In genomic region chr2:241636182-241636982, GRCh38 we compare ENCODE assay signal across 8 cellular contexts. TPM values are rescaled to one million over a fixed set of nuclear protein-coding genes. Genes with fewer than 3 reads are reported as not detected.
DNase-seq lines count a peak whose midpoint lies in the region; ATAC-seq, FAIRE-seq and TF ChIP-seq lines count a peak whose summit lies in the region.

No MANE protein-coding gene starts in this region.

- TF ChIP-seq EP300 in SK-N-SH (IDR thresholded peaks at IDR 0.05; ENCODE audit: borderline replicate concordance in 1 of 2, low read depth in 1 of 2, low read length in 1 of 2): no peak

- H3K27ac ChIP-seq in C4-2B (peak overlapping the region; percentile 99), SK-N-SH (ENCODE audit: low read depth in 2 of 2, low read length in 1 of 2) (peak overlapping the region; percentile 50 to 99; a peak in 3 of 4 replicates)

- peak; percentile 30 for ATAC-seq in HG03175 (IDR thresholded peaks at IDR 0.05; ENCODE audit: unreplicated experiment)

- H3K4me3 ChIP-seq in SK-N-SH (ENCODE audit: low read depth in 2 of 2, low read length in 1 of 2): peak overlapping the region; percentile 92 to 96
- H3K4me3 ChIP-seq in bronchial epithelial cell (ENCODE audit: low read depth, low read length): peak overlapping the region; percentile 90

- H3K36me3 ChIP-seq in SK-N-SH (replicated peaks in 1 of 2; ENCODE audit: control insufficient read depth in 1 of 2, insufficient read depth in 2 of 2, low read length in 1 of 2) (peaks cover 17 to 30% of the 10 kb centered on the region in 2 experiments), bronchial epithelial cell (ENCODE audit: control insufficient read depth, insufficient read depth, low read length) (peaks cover 17% of the 10 kb centered on the region)

- WGBS in SK-N-SH (ENCODE audit: low lambda C conversion rate): 1% methylated on average over 34 of the region's 95 CpGs

- H3K27me3 ChIP-seq in SK-N-SH (ENCODE audit: insufficient read depth) (no peaks in the 10 kb centered on the region), bronchial epithelial cell (ENCODE audit: control insufficient read depth, insufficient read depth, low read length) (no peaks in the 10 kb centered on the region)

- peaks cover 3 to 22% of the 10 kb centered on the region in 2 experiments for H3K4me1 ChIP-seq in SK-N-SH (ENCODE audit: control insufficient read depth in 1 of 2, insufficient read depth in 2 of 2, low read depth in 1 of 2, low read length in 1 of 2)

- no peak for TF ChIP-seq RAD21 in SK-N-SH (IDR thresholded peaks at IDR 0.05; ENCODE audit: low read length)

- H3K79me2 ChIP-seq in SK-N-SH (ENCODE audit: insufficient read depth): peaks cover 90% of the 10 kb centered on the region

- FAIRE-seq in GM19239 (lab: Jason Lieb, UNC) (peak; percentile 64), bronchial epithelial cell (lab: Jason Lieb, UNC) (no peak)

- H3F3A ChIP-seq in SK-N-SH (replicated peaks; ENCODE audit: insufficient read depth): peaks cover 4% of the 10 kb centered on the region

- peak overlapping the region; percentile 98 for H3K4me2 ChIP-seq in SK-N-SH

- DNase-seq in GM19239 (ENCODE audit: insufficient read length, low spot score): peak; percentile 58
- peak; percentile 79 for DNase-seq in SK-N-SH
- no peak for DNase-seq in bronchial epithelial cell (ENCODE audit: low read depth)
- DNase-seq in left kidney (ENCODE audit: low read depth, low spot score): peak; percentile 62
- DNase-seq in stimulated activated CD8-positive, alpha-beta memory T cell treated with anti-CD3 and anti-CD28 coated beads, Interleukin-15, amount 100 ng/mL, for 48 hours (ENCODE audit: low read depth in 2 of 2): peak; percentile 25 to 27
- no peak for DNase-seq in SHP77 treated with DMSO at 0.1 percent for 48 hours (lab: John Stamatoyannopoulos, UW)

- H3K9me3 ChIP-seq in SK-N-SH: no peaks in the 10 kb centered on the region

- CTCF ChIA-PET in SK-N-SH (lab: Yijun Ruan, JAX): interaction anchor here (0.6 to 1.0 kb wide), 3 partner anchors 22 to 1149 kb away, joined by 3 read pairs; no protein-coding TSS in a partner anchor

- peak overlapping the region; percentile 22; the same call in 1 of the 2 replicates for H2AFZ ChIP-seq in SK-N-SH (ENCODE audit: low read depth)

- no peak for TF ChIP-seq CTCF in C4-2B (conservative IDR thresholded peaks at IDR 0.05)
- no peak for TF ChIP-seq CTCF in SK-N-SH (IDR thresholded peaks at IDR 0.05)
- TF ChIP-seq CTCF in bronchial epithelial cell (IDR thresholded peaks at IDR 0.05; ENCODE audit: insufficient read depth, low read length, severe bottlenecking): no peak

- POLR2A ChIA-PET in SK-N-SH (lab: Yijun Ruan, JAX): interaction anchor here (2.1 kb wide), 1 partner anchor 132 kb away, joined by 4 read pairs; no protein-coding TSS in a partner anchor

- peak overlapping the region; percentile 78; the same call in 1 of the 2 replicates for H3K9ac ChIP-seq in SK-N-SH

- H4K20me1 ChIP-seq in SK-N-SH (ENCODE audit: insufficient read depth): peaks cover 50% of the 10 kb centered on the region

- no peaks in the 10 kb centered on the region for H3K9me2 ChIP-seq in SK-N-SH

TF ChIP-seq in SK-N-SH, 30 proteins besides CTCF, POLR2A, EP300 and RAD21:
- peak; percentile 11; the same call in 1 of the 2 replicates for TF ChIP-seq SIN3A (IDR thresholded peaks at IDR 0.05; ENCODE audit: borderline replicate concordance, low read depth, low read length)
- no peak for TF ChIP-seq RXRA (IDR thresholded peaks at IDR 0.05; ENCODE audit: borderline replicate concordance, low read depth)
- TF ChIP-seq, protein P1, sequence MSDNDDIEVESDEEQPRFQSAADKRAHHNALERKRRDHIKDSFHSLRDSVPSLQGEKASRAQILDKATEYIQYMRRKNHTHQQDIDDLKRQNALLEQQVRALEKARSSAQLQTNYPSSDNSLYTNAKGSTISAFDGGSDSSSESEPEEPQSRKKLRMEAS (IDR thresholded peaks at IDR 0.05; ENCODE audit: low read depth): 0 out of 2 replicates have a peak, but pooled peaks have one; percentile 10
- peak; percentile 86 for TF ChIP-seq MXI1 (IDR thresholded peaks at IDR 0.05; ENCODE audit: low read depth, low read length)

RNA-seq across cellular contexts. Expression of gene THAP4, which starts 0.6 kb away (rescaled TPM):
- polyA plus RNA-seq in SK-N-SH (2012; rRNA removed): 46.0 and 64.7 TPM in 2 replicates
- polyA plus RNA-seq in SK-N-SH (2012; cell fraction: cytosol; rRNA removed): 30.7 and 40.1 TPM in 2 replicates
- 30.4 and 43.6 TPM in 2 replicates for polyA plus RNA-seq in SK-N-SH (2012; cell fraction: nucleus; rRNA removed)
- total RNA-seq in bronchial epithelial cell: 50.2 and 54.8 TPM in 2 replicates

RNA-seq across cellular contexts. Expression of gene ATG4B, which starts 1.1 kb away (rescaled TPM):
- polyA plus RNA-seq in SK-N-SH (2012; rRNA removed): 105 and 107 TPM in 2 replicates
- polyA plus RNA-seq in SK-N-SH (2012; cell fraction: cytosol; rRNA removed): 53.2 and 85.0 TPM in 2 replicates
- polyA plus RNA-seq in SK-N-SH (2012; cell fraction: nucleus; rRNA removed): 323 and 358 TPM in 2 replicates
- 51.3 and 66.6 TPM in 2 replicates for total RNA-seq in bronchial epithelial cell

RNA-seq across cellular contexts. Expression of gene DTYMK, which starts 50.2 kb away (rescaled TPM):
- polyA plus RNA-seq in SK-N-SH (2012; rRNA removed): 36.3 and 51.1 TPM in 2 replicates
- 32.5 and 40.9 TPM in 2 replicates for polyA plus RNA-seq in SK-N-SH (2012; cell fraction: cytosol; rRNA removed)
- polyA plus RNA-seq in SK-N-SH (2012; cell fraction: nucleus; rRNA removed): 32.1 and 47.2 TPM in 2 replicates
- total RNA-seq in bronchial epithelial cell: 10.6 and 21.1 TPM in 2 replicates

Comparison
In these comparisons a context has a peak if more than half of its experiments do, and no peak if none do; other contexts are left out.
1. DNase-seq: peak in GM19239 (single experiment), SK-N-SH (single experiment), left kidney (single experiment) and stimulated activated CD8-positive, alpha-beta memory T cell treated with anti-CD3 and anti-CD28 coated beads, Interleukin-15, amount 100 ng/mL, for 48 hours (2 of 2); none in bronchial epithelial cell (single experiment) and SHP77 treated with DMSO at 0.1 percent for 48 hours (single experiment).